ENCODE assay signal across 1 cellular context in the genomic region with DNA sequence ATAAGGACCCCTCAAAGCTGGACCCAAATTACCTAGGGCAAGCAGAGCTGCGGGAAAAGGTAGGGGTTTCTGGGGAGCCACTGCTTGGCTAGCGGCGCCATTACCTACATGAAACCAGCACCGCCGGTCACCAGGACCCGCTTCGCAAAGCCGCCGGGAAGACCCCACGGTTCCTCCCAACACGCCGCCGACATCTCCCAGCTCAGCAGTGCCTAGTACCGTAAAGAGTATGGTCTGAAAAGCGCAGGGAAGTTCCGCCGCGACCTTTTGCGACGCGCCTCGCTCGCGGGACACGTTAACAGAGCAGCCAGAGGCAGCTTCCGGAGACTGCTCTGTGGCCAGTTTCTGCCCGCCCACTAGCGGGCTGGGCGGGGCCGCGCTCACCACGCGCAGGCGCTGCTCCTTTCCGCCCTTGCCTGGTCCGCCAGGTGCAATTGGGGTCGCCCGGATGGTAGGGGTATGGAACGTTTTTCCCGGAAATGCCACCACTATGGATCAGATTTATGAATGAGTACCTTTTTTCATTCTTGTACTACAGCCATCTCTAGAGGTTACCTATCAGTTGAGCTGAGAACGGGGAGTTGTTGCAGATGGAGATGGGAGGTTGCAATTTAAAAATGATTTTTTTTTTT.
TF ChIP-seq lines count a peak whose summit lies in the region.

A gene with protein sequence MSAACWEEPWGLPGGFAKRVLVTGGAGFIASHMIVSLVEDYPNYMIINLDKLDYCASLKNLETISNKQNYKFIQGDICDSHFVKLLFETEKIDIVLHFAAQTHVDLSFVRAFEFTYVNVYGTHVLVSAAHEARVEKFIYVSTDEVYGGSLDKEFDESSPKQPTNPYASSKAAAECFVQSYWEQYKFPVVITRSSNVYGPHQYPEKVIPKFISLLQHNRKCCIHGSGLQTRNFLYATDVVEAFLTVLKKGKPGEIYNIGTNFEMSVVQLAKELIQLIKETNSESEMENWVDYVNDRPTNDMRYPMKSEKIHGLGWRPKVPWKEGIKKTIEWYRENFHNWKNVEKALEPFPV (minus strand): TSS at position 210 of the 632 bp plus-strand sequence. CDS start 16 bp downstream, at position 194.

TF ChIP-seq in K562, 482 proteins besides CTCF, POLR2A, EP300 and RAD21 (continued from another document and continues in another):
- TF ChIP-seq, protein P1, sequence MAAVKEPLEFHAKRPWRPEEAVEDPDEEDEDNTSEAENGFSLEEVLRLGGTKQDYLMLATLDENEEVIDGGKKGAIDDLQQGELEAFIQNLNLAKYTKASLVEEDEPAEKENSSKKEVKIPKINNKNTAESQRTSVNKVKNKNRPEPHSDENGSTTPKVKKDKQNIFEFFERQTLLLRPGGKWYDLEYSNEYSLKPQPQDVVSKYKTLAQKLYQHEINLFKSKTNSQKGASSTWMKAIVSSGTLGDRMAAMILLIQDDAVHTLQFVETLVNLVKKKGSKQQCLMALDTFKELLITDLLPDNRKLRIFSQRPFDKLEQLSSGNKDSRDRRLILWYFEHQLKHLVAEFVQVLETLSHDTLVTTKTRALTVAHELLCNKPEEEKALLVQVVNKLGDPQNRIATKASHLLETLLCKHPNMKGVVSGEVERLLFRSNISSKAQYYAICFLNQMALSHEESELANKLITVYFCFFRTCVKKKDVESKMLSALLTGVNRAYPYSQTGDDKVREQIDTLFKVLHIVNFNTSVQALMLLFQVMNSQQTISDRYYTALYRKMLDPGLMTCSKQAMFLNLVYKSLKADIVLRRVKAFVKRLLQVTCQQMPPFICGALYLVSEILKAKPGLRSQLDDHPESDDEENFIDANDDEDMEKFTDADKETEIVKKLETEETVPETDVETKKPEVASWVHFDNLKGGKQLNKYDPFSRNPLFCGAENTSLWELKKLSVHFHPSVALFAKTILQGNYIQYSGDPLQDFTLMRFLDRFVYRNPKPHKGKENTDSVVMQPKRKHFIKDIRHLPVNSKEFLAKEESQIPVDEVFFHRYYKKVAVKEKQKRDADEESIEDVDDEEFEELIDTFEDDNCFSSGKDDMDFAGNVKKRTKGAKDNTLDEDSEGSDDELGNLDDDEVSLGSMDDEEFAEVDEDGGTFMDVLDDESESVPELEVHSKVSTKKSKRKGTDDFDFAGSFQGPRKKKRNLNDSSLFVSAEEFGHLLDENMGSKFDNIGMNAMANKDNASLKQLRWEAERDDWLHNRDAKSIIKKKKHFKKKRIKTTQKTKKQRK (IDR thresholded peaks at IDR 0.05; ENCODE audit: borderline replicate concordance, low read depth, low read length) = no peak
- no peak for TF ChIP-seq MCM3 (IDR thresholded peaks at IDR 0.05)
- TF ChIP-seq, protein P2, sequence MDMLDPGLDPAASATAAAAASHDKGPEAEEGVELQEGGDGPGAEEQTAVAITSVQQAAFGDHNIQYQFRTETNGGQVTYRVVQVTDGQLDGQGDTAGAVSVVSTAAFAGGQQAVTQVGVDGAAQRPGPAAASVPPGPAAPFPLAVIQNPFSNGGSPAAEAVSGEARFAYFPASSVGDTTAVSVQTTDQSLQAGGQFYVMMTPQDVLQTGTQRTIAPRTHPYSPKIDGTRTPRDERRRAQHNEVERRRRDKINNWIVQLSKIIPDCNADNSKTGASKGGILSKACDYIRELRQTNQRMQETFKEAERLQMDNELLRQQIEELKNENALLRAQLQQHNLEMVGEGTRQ (CRISPR knock-in tag; IDR thresholded peaks at IDR 0.05) = no peak
- no peak for TF ChIP-seq NFIX (CRISPR knock-in tag; IDR thresholded peaks at IDR 0.05; ENCODE audit: low read depth)
- TF ChIP-seq, protein P3, sequence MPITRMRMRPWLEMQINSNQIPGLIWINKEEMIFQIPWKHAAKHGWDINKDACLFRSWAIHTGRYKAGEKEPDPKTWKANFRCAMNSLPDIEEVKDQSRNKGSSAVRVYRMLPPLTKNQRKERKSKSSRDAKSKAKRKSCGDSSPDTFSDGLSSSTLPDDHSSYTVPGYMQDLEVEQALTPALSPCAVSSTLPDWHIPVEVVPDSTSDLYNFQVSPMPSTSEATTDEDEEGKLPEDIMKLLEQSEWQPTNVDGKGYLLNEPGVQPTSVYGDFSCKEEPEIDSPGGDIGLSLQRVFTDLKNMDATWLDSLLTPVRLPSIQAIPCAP (CRISPR knock-in tag; IDR thresholded peaks at IDR 0.05; ENCODE audit: borderline replicate concordance) = no peak
- TF ChIP-seq TAL1 (IDR thresholded peaks at IDR 0.05) = no peak
- TF ChIP-seq YBX1 (IDR thresholded peaks at IDR 0.05) = no peak
- no peak for TF ChIP-seq RNF2 (IDR thresholded peaks at IDR 0.05)
- TF ChIP-seq TAF1 (IDR thresholded peaks at IDR 0.05; ENCODE audit: control insufficient read depth, extremely low read depth, insufficient read depth, low read length, severe bottlenecking) = peak; percentile 94
- TF ChIP-seq HSF4 (CRISPR knock-in tag; IDR thresholded peaks at IDR 0.05; ENCODE audit: borderline replicate concordance) = no peak
- TF ChIP-seq ZBTB8A (IDR thresholded peaks at IDR 0.05; ENCODE audit: partially characterized antibody) = no peak
- no peak for TF ChIP-seq STAG1 (CRISPR knock-in tag; IDR thresholded peaks at IDR 0.05; ENCODE audit: borderline replicate concordance)
- TF ChIP-seq, protein P4, sequence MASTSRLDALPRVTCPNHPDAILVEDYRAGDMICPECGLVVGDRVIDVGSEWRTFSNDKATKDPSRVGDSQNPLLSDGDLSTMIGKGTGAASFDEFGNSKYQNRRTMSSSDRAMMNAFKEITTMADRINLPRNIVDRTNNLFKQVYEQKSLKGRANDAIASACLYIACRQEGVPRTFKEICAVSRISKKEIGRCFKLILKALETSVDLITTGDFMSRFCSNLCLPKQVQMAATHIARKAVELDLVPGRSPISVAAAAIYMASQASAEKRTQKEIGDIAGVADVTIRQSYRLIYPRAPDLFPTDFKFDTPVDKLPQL (IDR thresholded peaks at IDR 0.05; ENCODE audit: extremely low read depth, insufficient read length) = no peak
- TF ChIP-seq CHD4 (IDR thresholded peaks at IDR 0.05; ENCODE audit: insufficient read depth, insufficient replicate concordance, low read depth, low read length, poor library complexity, severe bottlenecking) = no peak
- TF ChIP-seq ESRRA (IDR thresholded peaks at IDR 0.05; ENCODE audit: borderline replicate concordance, low read depth) = no peak
- no peak for TF ChIP-seq ILK (tag; IDR thresholded peaks at IDR 0.05; ENCODE audit: borderline replicate concordance, low read depth)
- TF ChIP-seq SMC3 (conservative IDR thresholded peaks at IDR 0.05; ENCODE audit: insufficient read depth, low read depth, low read length) = no peak
- no peak for TF ChIP-seq NR2C1 (IDR thresholded peaks at IDR 0.05)
- no peak for TF ChIP-seq NR2C1 (tag; IDR thresholded peaks at IDR 0.05)
- TF ChIP-seq, protein P5, sequence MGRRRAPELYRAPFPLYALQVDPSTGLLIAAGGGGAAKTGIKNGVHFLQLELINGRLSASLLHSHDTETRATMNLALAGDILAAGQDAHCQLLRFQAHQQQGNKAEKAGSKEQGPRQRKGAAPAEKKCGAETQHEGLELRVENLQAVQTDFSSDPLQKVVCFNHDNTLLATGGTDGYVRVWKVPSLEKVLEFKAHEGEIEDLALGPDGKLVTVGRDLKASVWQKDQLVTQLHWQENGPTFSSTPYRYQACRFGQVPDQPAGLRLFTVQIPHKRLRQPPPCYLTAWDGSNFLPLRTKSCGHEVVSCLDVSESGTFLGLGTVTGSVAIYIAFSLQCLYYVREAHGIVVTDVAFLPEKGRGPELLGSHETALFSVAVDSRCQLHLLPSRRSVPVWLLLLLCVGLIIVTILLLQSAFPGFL (CRISPR knock-in tag; IDR thresholded peaks at IDR 0.05) = no peak
- TF ChIP-seq, protein P6, sequence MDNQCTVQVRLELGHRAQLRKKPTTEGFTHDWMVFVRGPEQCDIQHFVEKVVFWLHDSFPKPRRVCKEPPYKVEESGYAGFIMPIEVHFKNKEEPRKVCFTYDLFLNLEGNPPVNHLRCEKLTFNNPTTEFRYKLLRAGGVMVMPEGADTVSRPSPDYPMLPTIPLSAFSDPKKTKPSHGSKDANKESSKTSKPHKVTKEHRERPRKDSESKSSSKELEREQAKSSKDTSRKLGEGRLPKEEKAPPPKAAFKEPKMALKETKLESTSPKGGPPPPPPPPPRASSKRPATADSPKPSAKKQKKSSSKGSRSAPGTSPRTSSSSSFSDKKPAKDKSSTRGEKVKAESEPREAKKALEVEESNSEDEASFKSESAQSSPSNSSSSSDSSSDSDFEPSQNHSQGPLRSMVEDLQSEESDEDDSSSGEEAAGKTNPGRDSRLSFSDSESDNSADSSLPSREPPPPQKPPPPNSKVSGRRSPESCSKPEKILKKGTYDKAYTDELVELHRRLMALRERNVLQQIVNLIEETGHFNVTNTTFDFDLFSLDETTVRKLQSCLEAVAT (IDR thresholded peaks at IDR 0.05) = no peak
- peak; percentile 93 for TF ChIP-seq KDM5B (IDR thresholded peaks at IDR 0.05; ENCODE audit: insufficient replicate concordance, low read depth, low read length)
- TF ChIP-seq, protein P7, sequence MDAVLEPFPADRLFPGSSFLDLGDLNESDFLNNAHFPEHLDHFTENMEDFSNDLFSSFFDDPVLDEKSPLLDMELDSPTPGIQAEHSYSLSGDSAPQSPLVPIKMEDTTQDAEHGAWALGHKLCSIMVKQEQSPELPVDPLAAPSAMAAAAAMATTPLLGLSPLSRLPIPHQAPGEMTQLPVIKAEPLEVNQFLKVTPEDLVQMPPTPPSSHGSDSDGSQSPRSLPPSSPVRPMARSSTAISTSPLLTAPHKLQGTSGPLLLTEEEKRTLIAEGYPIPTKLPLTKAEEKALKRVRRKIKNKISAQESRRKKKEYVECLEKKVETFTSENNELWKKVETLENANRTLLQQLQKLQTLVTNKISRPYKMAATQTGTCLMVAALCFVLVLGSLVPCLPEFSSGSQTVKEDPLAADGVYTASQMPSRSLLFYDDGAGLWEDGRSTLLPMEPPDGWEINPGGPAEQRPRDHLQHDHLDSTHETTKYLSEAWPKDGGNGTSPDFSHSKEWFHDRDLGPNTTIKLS (IDR thresholded peaks at IDR 0.05; ENCODE audit: borderline replicate concordance, low read depth) = peak; percentile 85
- no peak for TF ChIP-seq SP1 (CRISPR knock-in tag; IDR thresholded peaks at IDR 0.05)
- TF ChIP-seq SMARCA4 (IDR thresholded peaks at IDR 0.05) = no peak
- no peak for TF ChIP-seq ZNF764 (CRISPR knock-in tag; IDR thresholded peaks at IDR 0.05; ENCODE audit: low read depth)
- TF ChIP-seq, protein P8, sequence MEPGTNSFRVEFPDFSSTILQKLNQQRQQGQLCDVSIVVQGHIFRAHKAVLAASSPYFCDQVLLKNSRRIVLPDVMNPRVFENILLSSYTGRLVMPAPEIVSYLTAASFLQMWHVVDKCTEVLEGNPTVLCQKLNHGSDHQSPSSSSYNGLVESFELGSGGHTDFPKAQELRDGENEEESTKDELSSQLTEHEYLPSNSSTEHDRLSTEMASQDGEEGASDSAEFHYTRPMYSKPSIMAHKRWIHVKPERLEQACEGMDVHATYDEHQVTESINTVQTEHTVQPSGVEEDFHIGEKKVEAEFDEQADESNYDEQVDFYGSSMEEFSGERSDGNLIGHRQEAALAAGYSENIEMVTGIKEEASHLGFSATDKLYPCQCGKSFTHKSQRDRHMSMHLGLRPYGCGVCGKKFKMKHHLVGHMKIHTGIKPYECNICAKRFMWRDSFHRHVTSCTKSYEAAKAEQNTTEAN (CRISPR knock-in tag; IDR thresholded peaks at IDR 0.05) = no peak
- TF ChIP-seq HCFC1 (IDR thresholded peaks at IDR 0.05; ENCODE audit: low read depth, low read length) = peak; percentile 59; the same call in 1 of the 2 replicates
- no peak for TF ChIP-seq PCBP2 (IDR thresholded peaks at IDR 0.05; ENCODE audit: low read depth, low read length, poor library complexity, severe bottlenecking)
- TF ChIP-seq, protein P9, sequence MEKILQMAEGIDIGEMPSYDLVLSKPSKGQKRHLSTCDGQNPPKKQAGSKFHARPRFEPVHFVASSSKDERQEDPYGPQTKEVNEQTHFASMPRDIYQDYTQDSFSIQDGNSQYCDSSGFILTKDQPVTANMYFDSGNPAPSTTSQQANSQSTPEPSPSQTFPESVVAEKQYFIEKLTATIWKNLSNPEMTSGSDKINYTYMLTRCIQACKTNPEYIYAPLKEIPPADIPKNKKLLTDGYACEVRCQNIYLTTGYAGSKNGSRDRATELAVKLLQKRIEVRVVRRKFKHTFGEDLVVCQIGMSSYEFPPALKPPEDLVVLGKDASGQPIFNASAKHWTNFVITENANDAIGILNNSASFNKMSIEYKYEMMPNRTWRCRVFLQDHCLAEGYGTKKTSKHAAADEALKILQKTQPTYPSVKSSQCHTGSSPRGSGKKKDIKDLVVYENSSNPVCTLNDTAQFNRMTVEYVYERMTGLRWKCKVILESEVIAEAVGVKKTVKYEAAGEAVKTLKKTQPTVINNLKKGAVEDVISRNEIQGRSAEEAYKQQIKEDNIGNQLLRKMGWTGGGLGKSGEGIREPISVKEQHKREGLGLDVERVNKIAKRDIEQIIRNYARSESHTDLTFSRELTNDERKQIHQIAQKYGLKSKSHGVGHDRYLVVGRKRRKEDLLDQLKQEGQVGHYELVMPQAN (IDR thresholded peaks at IDR 0.05; ENCODE audit: borderline replicate concordance) = peak; percentile 78; the same call in 1 of the 2 replicates
- TF ChIP-seq, protein P10, sequence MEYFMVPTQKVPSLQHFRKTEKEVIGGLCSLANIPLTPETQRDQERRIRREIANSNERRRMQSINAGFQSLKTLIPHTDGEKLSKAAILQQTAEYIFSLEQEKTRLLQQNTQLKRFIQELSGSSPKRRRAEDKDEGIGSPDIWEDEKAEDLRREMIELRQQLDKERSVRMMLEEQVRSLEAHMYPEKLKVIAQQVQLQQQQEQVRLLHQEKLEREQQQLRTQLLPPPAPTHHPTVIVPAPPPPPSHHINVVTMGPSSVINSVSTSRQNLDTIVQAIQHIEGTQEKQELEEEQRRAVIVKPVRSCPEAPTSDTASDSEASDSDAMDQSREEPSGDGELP (CRISPR knock-in tag; IDR thresholded peaks at IDR 0.05; ENCODE audit: borderline replicate concordance) = peak; percentile 54; the same call in 1 of the 2 replicates
- peak in 2 of 3 experiments; percentile 24 to 64 for TF ChIP-seq YY1 (IDR thresholded peaks at IDR 0.05; ENCODE audit: borderline replicate concordance in 1 of 3, control insufficient read depth in 1 of 3, extremely low read depth in 1 of 3, insufficient read depth in 3 of 3, insufficient read length in 1 of 3, insufficient replicate concordance in 2 of 3, low read depth in 1 of 3, low read length in 2 of 3)
- TF ChIP-seq, protein P11, sequence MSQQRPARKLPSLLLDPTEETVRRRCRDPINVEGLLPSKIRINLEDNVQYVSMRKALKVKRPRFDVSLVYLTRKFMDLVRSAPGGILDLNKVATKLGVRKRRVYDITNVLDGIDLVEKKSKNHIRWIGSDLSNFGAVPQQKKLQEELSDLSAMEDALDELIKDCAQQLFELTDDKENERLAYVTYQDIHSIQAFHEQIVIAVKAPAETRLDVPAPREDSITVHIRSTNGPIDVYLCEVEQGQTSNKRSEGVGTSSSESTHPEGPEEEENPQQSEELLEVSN (IDR thresholded peaks at IDR 0.05; ENCODE audit: borderline replicate concordance in 1 of 2, extremely low read depth in 1 of 2, insufficient read depth in 1 of 2, insufficient read length in 1 of 2, low read depth in 1 of 2, low read length in 1 of 2, poor library complexity in 1 of 2, severe bottlenecking in 1 of 2) = no peak
- TF ChIP-seq, protein P12, sequence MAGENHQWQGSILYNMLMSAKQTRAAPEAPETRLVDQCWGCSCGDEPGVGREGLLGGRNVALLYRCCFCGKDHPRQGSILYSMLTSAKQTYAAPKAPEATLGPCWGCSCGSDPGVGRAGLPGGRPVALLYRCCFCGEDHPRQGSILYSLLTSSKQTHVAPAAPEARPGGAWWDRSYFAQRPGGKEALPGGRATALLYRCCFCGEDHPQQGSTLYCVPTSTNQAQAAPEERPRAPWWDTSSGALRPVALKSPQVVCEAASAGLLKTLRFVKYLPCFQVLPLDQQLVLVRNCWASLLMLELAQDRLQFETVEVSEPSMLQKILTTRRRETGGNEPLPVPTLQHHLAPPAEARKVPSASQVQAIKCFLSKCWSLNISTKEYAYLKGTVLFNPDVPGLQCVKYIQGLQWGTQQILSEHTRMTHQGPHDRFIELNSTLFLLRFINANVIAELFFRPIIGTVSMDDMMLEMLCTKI (IDR thresholded peaks at IDR 0.05; ENCODE audit: partially characterized antibody) = no peak
- TF ChIP-seq CCNT2 (IDR thresholded peaks at IDR 0.05; ENCODE audit: borderline replicate concordance, extremely low read depth, insufficient read length, low read depth, low read length) = peak; percentile 32
- TF ChIP-seq TRIM24 (IDR thresholded peaks at IDR 0.05) = no peak
- TF ChIP-seq BDP1 (IDR thresholded peaks at IDR 0.05; ENCODE audit: insufficient read depth, insufficient read length) = no peak
